In the genomic region with DNA sequence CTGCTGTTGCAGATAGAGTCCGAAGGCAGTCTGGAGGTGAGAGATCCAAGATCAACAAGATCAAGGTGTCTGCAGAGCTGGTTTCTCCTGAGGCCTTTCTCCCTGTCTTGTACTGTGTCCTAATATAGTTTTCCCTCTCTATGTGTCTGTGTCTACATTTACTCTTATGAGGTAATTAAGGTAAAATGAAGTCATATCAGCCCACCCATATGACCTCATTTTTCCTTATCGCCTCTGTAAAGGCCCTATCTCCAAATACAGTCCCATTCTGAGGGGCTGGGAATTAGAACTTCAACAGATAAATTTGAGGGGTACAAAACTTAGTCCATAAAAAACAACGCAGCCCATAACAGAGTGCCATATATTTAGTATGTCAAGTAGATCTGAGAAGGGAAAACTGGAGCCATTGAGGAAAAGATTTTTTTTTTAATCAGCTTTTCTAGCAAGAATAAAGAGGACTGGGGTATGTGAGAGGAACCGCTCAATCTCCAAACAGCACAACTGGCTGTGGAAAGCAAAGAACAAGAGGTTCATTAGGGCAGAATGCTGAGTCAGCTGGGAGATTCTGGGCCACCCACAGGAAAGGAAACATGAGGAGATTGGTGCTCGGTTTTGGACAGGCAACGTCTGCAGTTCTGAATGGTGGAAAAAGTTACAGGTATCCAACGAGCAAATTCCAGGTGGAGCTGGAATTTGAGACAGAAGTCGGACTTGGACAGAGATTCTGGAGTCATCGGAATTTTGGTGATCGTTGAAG, we compare ENCODE assay signal across 19 cellular contexts.
"Had no signal": no experiment of that assay in that cellular context is flagged by ENCODE, and none has a peak within 500 bp of the region (broad histone marks: within the 10 kb centered on the region; RNA-seq: fewer than 3 reads in every experiment).

No MANE protein-coding gene starts in this region.

- ATAC-seq: activated T-helper 17 cell treated with anti-CD3 and anti-CD28 coated beads, Interleukin-2, amount 50 U/mL, for 72 hours; gastroesophageal sphincter; left colon; psoas muscle; sciatic nerve; stimulated activated naive CD8-positive, alpha-beta T cell treated with anti-CD3 and anti-CD28 coated beads, Interleukin-15, amount 100 ng/mL, for 72 hours had no signal

- H3K9me3 ChIP-seq: gastroesophageal sphincter, psoas muscle, spleen, upper lobe of left lung had no signal

- H3K4me3 ChIP-seq: dorsolateral prefrontal cortex, gastroesophageal sphincter, lung, psoas muscle, spleen, upper lobe of left lung had no signal

- FAIRE-seq: islet of Langerhans had no signal

- H3K27me3 ChIP-seq: upper lobe of left lung had no signal

- DNase-seq: activated CD4-positive, alpha-beta T cell treated with anti-CD3 and anti-CD28 coated beads, Interleukin-2, amount 50 U/mL, for 48 hours; activated naive CD4-positive, alpha-beta T cell treated with Interleukin-2 at 50 U/mL for 16 hours; anterior cingulate cortex; dorsolateral prefrontal cortex; endodermal cell; erythroblast; left colon; midbrain; psoas muscle; spleen; stimulated activated CD4-positive, alpha-beta T cell treated with anti-CD3 and anti-CD28 coated beads, Interleukin-1b, Interleukin-23, amount 100 ng/mL, for 48 hours; stimulated activated naive CD8-positive, alpha-beta T cell treated with anti-CD3 and anti-CD28 coated beads, Interleukin-15, amount 100 ng/mL, for 72 hours; upper lobe of left lung had no signal

- H3K36me3 ChIP-seq: gastroesophageal sphincter, spleen, upper lobe of left lung had no signal

- H3K4me1 ChIP-seq: gastroesophageal sphincter, psoas muscle, spleen, upper lobe of left lung had no signal

- H3K27ac ChIP-seq: dorsolateral prefrontal cortex, gastroesophageal sphincter, psoas muscle, spleen, upper lobe of left lung, VCaP had no signal
